In the genomic region with DNA sequence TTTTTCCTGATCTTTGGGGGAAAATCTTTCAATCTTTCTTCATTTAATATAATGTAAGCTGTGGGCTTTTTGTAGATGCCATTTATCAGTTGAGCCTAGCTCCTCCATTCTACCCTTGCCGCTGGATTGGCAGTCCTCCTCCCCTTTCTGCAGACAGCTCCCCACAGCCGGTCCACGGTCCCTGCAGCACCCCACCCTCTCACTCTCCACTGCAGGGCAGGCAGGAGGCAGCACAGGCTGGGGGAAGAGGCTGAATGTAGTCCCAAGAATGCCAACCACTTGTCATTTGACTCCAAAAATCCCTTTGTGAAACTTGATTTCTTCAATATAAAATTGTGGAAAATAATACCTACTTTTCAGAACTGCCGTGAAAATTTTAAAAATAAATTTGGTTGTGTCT, we compare ENCODE assay signal across 26 cellular contexts.
"Had no signal": no experiment of that assay in that cellular context is flagged by ENCODE, and none has a peak within 500 bp of the region (broad histone marks: within the 10 kb centered on the region; RNA-seq: fewer than 3 reads in every experiment).

No MANE protein-coding gene starts in this region.

- H3K27ac Mint-ChIP-seq: activated CD4-positive, alpha-beta T cell treated with anti-CD3 and anti-CD28 coated beads for 36 hours; activated CD4-positive, alpha-beta T cell treated with anti-CD3 and anti-CD28 coated beads, Interleukin-2, amount 10 ng/mL, durations not matched to agents 7 days and 5 days; activated CD8-positive, alpha-beta T cell treated with anti-CD3 and anti-CD28 coated beads, Interleukin-2, amount 10 ng/mL, durations not matched to agents 7 days and 5 days; activated naive CD4-positive, alpha-beta T cell treated with anti-CD3 and anti-CD28 coated beads, Interleukin-2, amount 10 ng/mL, durations not matched to agents 7 days and 5 days; activated naive CD8-positive, alpha-beta T cell; activated T-cell treated with anti-CD3 and anti-CD28 coated beads, Interleukin-2, amount 50 U/mL, for 24 hours; activated T-helper 2 cell treated with anti-CD3 and anti-CD28 coated beads, Interferon-gamma antibody, Interleukin-2, Interleukin-4, amounts not matched to agents 10 μg/mL and 5 μg/mL and 100 μg/mL, durations not matched to agents 14 hours and 24 hours and 36 hours had no signal

- H3K9me3 Mint-ChIP-seq: activated CD4-positive, alpha-beta T cell treated with anti-CD3 and anti-CD28 coated beads, Interleukin-2, amount 10 ng/mL, durations not matched to agents 7 days and 5 days; activated naive CD4-positive, alpha-beta T cell treated with anti-CD3 and anti-CD28 coated beads, Interleukin-2, amount 10 ng/mL, durations not matched to agents 7 days and 5 days; activated T-cell treated with anti-CD3 and anti-CD28 coated beads, Interleukin-2, amount 50 U/mL, for 24 hours; activated T-helper 2 cell treated with anti-CD3 and anti-CD28 coated beads, Interferon-gamma antibody, Interleukin-2, Interleukin-4, amounts not matched to agents 10 μg/mL and 5 μg/mL and 100 μg/mL, durations not matched to agents 14 hours and 24 hours and 36 hours had no signal

- H3K27me3 ChIP-seq: body of pancreas, breast epithelium, SJCRH30 had no signal

- H3K9ac ChIP-seq: KMS-11 had no signal

- DNase-seq: activated CD4-positive, alpha-beta T cell treated with anti-CD3 and anti-CD28 coated beads for 36 hours; activated CD4-positive, alpha-beta T cell treated with anti-CD3 and anti-CD28 coated beads, Interleukin-2, amount 10 ng/mL, durations not matched to agents 7 days and 5 days; activated CD4-positive, alpha-beta T cell treated with anti-CD3 and anti-CD28 coated beads, Interleukin-2, amount 50 U/mL, for 48 hours; activated CD4-positive, CD25-positive, alpha-beta regulatory T cell; activated CD8-positive, alpha-beta T cell treated with anti-CD3 and anti-CD28 coated beads, Interleukin-2, amount 10 ng/mL, durations not matched to agents 7 days and 5 days; activated naive CD4-positive, alpha-beta T cell treated with anti-CD3 and anti-CD28 coated beads, Interleukin-2, amount 10 ng/mL, durations not matched to agents 7 days and 5 days; activated T-cell treated with anti-CD3 and anti-CD28 coated beads, Interleukin-2, amount 50 U/mL, for 24 hours; amygdala; body of pancreas; caudate nucleus; cerebellar nuclear complex; NCI-H1092 treated with DMSO at 0.1 percent for 48 hours; NCI-H146; NCI-H1930; NCI-H2081 treated with DMSO at 0.1 percent for 48 hours; NCI-H345; NCI-H524 treated with DMSO at 0.1 percent for 48 hours; SHP77; SJCRH30; T1000; WERI-Rb-1 had no signal

- H3K27ac ChIP-seq: body of pancreas, breast epithelium, KMS-11, SJCRH30, SK-N-MC, WERI-Rb-1 had no signal

- H3K4me1 ChIP-seq: breast epithelium had no signal

- H3K36me3 ChIP-seq: breast epithelium, SJCRH30, WERI-Rb-1 had no signal

- H3K4me3 ChIP-seq: body of pancreas, breast epithelium, SJCRH30, SK-N-MC had no signal

- H3K4me2 ChIP-seq: KMS-11 had no signal

- ATAC-seq: activated CD4-positive, alpha-beta T cell treated with anti-CD3 and anti-CD28 coated beads for 36 hours; activated CD8-positive, alpha-beta T cell treated with anti-CD3 and anti-CD28 coated beads, Interleukin-2, amount 10 ng/mL, durations not matched to agents 7 days and 5 days; body of pancreas had no signal

- H3K4me3 Mint-ChIP-seq: activated CD4-positive, alpha-beta T cell treated with anti-CD3 and anti-CD28 coated beads for 36 hours; activated CD4-positive, alpha-beta T cell treated with anti-CD3 and anti-CD28 coated beads, Interleukin-2, amount 10 ng/mL, durations not matched to agents 7 days and 5 days; activated CD8-positive, alpha-beta T cell treated with anti-CD3 and anti-CD28 coated beads, Interleukin-2, amount 10 ng/mL, durations not matched to agents 7 days and 5 days; activated naive CD4-positive, alpha-beta T cell treated with anti-CD3 and anti-CD28 coated beads, Interleukin-2, amount 10 ng/mL, durations not matched to agents 7 days and 5 days; activated naive CD8-positive, alpha-beta T cell; activated T-cell treated with anti-CD3 and anti-CD28 coated beads, Interleukin-2, amount 50 U/mL, for 24 hours had no signal

- H3K36me3 Mint-ChIP-seq: activated naive CD4-positive, alpha-beta T cell treated with anti-CD3 and anti-CD28 coated beads, Interleukin-2, amount 10 ng/mL, durations not matched to agents 7 days and 5 days; activated naive CD8-positive, alpha-beta T cell had no signal

- H3K9me3 ChIP-seq: body of pancreas, breast epithelium had no signal
